15 cellular contexts compared by ENCODE assay signal in the genomic region with DNA sequence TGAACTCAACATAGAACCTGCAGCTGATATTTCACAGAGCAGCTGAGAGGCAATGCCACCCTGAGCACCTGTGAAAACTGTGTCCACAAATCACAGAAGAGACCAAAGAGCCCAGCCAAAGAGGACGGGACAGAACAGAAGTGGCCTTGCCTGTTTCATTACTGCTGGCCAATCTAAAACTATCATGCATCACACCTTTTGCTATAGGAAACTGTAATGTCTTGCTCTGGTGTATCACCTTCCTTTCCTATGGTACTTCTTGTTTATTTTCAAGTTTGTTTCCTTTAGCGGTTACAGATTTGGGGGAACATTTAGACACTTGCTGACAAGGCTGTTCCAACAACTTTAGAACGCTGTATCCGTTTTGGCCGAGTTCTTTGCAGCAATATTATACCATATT.
A peak's percentile ranks its signal among the peaks of the same experiment; 100 is the strongest.
DNase-seq lines count a peak whose midpoint lies in the region; ATAC-seq and TF ChIP-seq lines count a peak whose summit lies in the region.
"Had no signal": no experiment of that assay in that cellular context is flagged by ENCODE, and none has a peak within 500 bp of the region (broad histone marks: within the 10 kb centered on the region; RNA-seq: fewer than 3 reads in every experiment).

No MANE protein-coding gene starts in this region.

- ATAC-seq in CD4-positive, CD25-positive, alpha-beta regulatory T cell (ENCODE audit: low read depth in 2 of 2), result no peak
- no peak for ATAC-seq in activated naive CD8-positive, alpha-beta T cell treated with anti-CD3 and anti-CD28 coated beads, Interleukin-2, amount 50 U/mL, for 24 hours
- peak; percentile 46 to 80 (median 69) for ATAC-seq in natural killer cell
- ATAC-seq in left lobe of liver, result no peak
- ATAC-seq: GM12878, Panc1 had no signal

- no peak overlapping the region for H2AFZ ChIP-seq in SK-N-SH (ENCODE audit: low read depth)

- H3K27me3 ChIP-seq in CD4-positive, CD25-positive, alpha-beta regulatory T cell (ENCODE audit: control insufficient read depth, insufficient read depth, low read length), result no peaks in the 10 kb centered on the region
- no peaks in the 10 kb centered on the region for H3K27me3 ChIP-seq in SK-N-SH (ENCODE audit: insufficient read depth)
- H3K27me3 ChIP-seq: right atrium auricular region had no signal

- CTCF ChIA-PET in SK-N-SH (lab: Yijun Ruan, JAX), result no interaction called here

- no peaks in the 10 kb centered on the region for H3K36me3 ChIP-seq in CD4-positive, CD25-positive, alpha-beta regulatory T cell (ENCODE audit: control insufficient read depth, insufficient read depth, low read length)
- no peaks in the 10 kb centered on the region for H3K36me3 ChIP-seq in SK-N-SH (replicated peaks in 1 of 2; ENCODE audit: control insufficient read depth in 1 of 2, insufficient read depth in 2 of 2, low read length in 1 of 2)
- H3K36me3 ChIP-seq: right atrium auricular region had no signal

- H3F3A ChIP-seq in SK-N-SH (replicated peaks; ENCODE audit: insufficient read depth), result no peaks in the 10 kb centered on the region

- H3K4me1 Mint-ChIP-seq in CD4-positive, CD25-positive, alpha-beta regulatory T cell, result peaks cover 54 to 96% (median 76%) of the 10 kb centered on the region in 4 donors
- peaks cover 63 to 84% (median 66%) of the 10 kb centered on the region in 3 donors for H3K4me1 Mint-ChIP-seq in IgD-negative memory B cell
- H3K4me1 Mint-ChIP-seq in activated naive CD8-positive, alpha-beta T cell treated with anti-CD3 and anti-CD28 coated beads, Interleukin-2, amount 50 U/mL, for 24 hours, result peaks cover 96% of the 10 kb centered on the region
- H3K4me1 Mint-ChIP-seq in natural killer cell, result peaks cover 97 to 98% of the 10 kb centered on the region in 2 donors

- H3K9me2 ChIP-seq in SK-N-SH, result no peaks in the 10 kb centered on the region

- peak overlapping the region; percentile 94 for H3K27ac ChIP-seq in CD4-positive, CD25-positive, alpha-beta regulatory T cell (ENCODE audit: insufficient read depth, low read length, poor library complexity, severe bottlenecking)
- no peak overlapping the region for H3K27ac ChIP-seq in SK-N-SH (ENCODE audit: low read depth in 2 of 2, low read length in 1 of 2)
- H3K27ac ChIP-seq: right atrium auricular region had no signal

- H3K4me1 ChIP-seq in CD4-positive, CD25-positive, alpha-beta regulatory T cell (ENCODE audit: control insufficient read depth, insufficient read depth, low read length, poor library complexity, severe bottlenecking), result peaks cover 80% of the 10 kb centered on the region
- H3K4me1 ChIP-seq in SK-N-SH (ENCODE audit: control insufficient read depth in 1 of 2, insufficient read depth in 2 of 2, low read depth in 1 of 2, low read length in 1 of 2), result peaks cover 0 to 17% of the 10 kb centered on the region in 2 experiments; a peak in 1 of 4 replicates

- peaks cover 17% of the 10 kb centered on the region for H3K36me3 Mint-ChIP-seq in CD4-positive, CD25-positive, alpha-beta regulatory T cell
- H3K36me3 Mint-ChIP-seq in IgD-negative memory B cell (peaks cover 11% of the 10 kb centered on the region), natural killer cell (no peaks in the 10 kb centered on the region)
- peaks cover 26% of the 10 kb centered on the region for H3K36me3 Mint-ChIP-seq in activated naive CD8-positive, alpha-beta T cell treated with anti-CD3 and anti-CD28 coated beads, Interleukin-2, amount 50 U/mL, for 24 hours (ENCODE audit: low read depth)

- TF ChIP-seq CTCF in natural killer cell (IDR thresholded peaks at IDR 0.05) (no peak), SK-N-SH (IDR thresholded peaks at IDR 0.05) (no peak)

- H3K9me3 ChIP-seq in CD4-positive, CD25-positive, alpha-beta regulatory T cell (ENCODE audit: control insufficient read depth in 2 of 2, low read length in 2 of 2), result no peaks in the 10 kb centered on the region
- no peaks in the 10 kb centered on the region for H3K9me3 ChIP-seq in SK-N-SH
- H3K9me3 ChIP-seq: right atrium auricular region had no signal

- no peak overlapping the region for H3K9ac ChIP-seq in SK-N-SH

- TF ChIP-seq EP300 in SK-N-SH (IDR thresholded peaks at IDR 0.05; ENCODE audit: borderline replicate concordance in 1 of 2, low read depth in 1 of 2, low read length in 1 of 2), result no peak

- TF ChIP-seq RAD21 in SK-N-SH (IDR thresholded peaks at IDR 0.05; ENCODE audit: low read length), result no peak

- H3K79me2 ChIP-seq in SK-N-SH (ENCODE audit: insufficient read depth), result peaks cover 43% of the 10 kb centered on the region

- peak overlapping the region; percentile 33 for H3K4me3 ChIP-seq in CD4-positive, CD25-positive, alpha-beta regulatory T cell (ENCODE audit: low read depth, low read length)
- H3K4me3 ChIP-seq in SK-N-SH (ENCODE audit: low read depth in 2 of 2, low read length in 1 of 2), result no peak overlapping the region
- H3K4me3 ChIP-seq: GM12878, right atrium auricular region had no signal

- H3K9me3 Mint-ChIP-seq in CD4-positive, CD25-positive, alpha-beta regulatory T cell, result peaks cover 0 to 4% (median 0%) of the 10 kb centered on the region in 7 donors
- H3K9me3 Mint-ChIP-seq in IgD-negative memory B cell (peaks cover 0 to 6% (median 0%) of the 10 kb centered on the region in 3 donors), natural killer cell (no peaks in the 10 kb centered on the region)
- peaks cover 8% of the 10 kb centered on the region for H3K9me3 Mint-ChIP-seq in activated naive CD8-positive, alpha-beta T cell treated with anti-CD3 and anti-CD28 coated beads, Interleukin-2, amount 50 U/mL, for 24 hours

- no peak for DNase-seq in CD4-positive, CD25-positive, alpha-beta regulatory T cell
- no peak for DNase-seq in activated naive CD8-positive, alpha-beta T cell treated with anti-CD3 and anti-CD28 coated beads, Interleukin-2, amount 50 U/mL, for 24 hours
- DNase-seq in natural killer cell (peak; percentile 47), putamen (ENCODE audit: low spot score) (no peak), left lobe of liver (ENCODE audit: low spot score) (no peak), SK-N-SH (no peak)
- DNase-seq: AML-193, midbrain, NCI-H1436, NCI-H82, nucleus accumbens had no signal

- POLR2A ChIA-PET in SK-N-SH (lab: Yijun Ruan, JAX), result no interaction called here

- peak overlapping the region in 1 of 4 donors; percentile 41 for H3K4me3 Mint-ChIP-seq in CD4-positive, CD25-positive, alpha-beta regulatory T cell
- H3K4me3 Mint-ChIP-seq in IgD-negative memory B cell (peak overlapping the region in 3 of 4 donors; percentile 21 to 65 (median 29)), natural killer cell (peak overlapping the region; percentile 90)
- H3K4me3 Mint-ChIP-seq in activated naive CD8-positive, alpha-beta T cell treated with anti-CD3 and anti-CD28 coated beads, Interleukin-2, amount 50 U/mL, for 24 hours, result peak overlapping the region; percentile 58

- H3K4me2 ChIP-seq in SK-N-SH, result no peak overlapping the region

- intact Hi-C loops in natural killer cell (cut with micrococcal nuclease), result loop anchor here (1.0 to 5.0 kb wide), 5 partner anchors 12 to 62 kb away; no protein-coding TSS in a partner anchor

- H3K27ac Mint-ChIP-seq in CD4-positive, CD25-positive, alpha-beta regulatory T cell, result peak overlapping the region; percentile 26 to 98 (median 88)
- H3K27ac Mint-ChIP-seq in IgD-negative memory B cell (peak overlapping the region; percentile 75 to 98 (median 80)), natural killer cell (peak overlapping the region; percentile 99)
- peak overlapping the region; percentile 95 for H3K27ac Mint-ChIP-seq in activated naive CD8-positive, alpha-beta T cell treated with anti-CD3 and anti-CD28 coated beads, Interleukin-2, amount 50 U/mL, for 24 hours

- H4K20me1 ChIP-seq in SK-N-SH (ENCODE audit: insufficient read depth), result no peaks in the 10 kb centered on the region; the same call in 1 of the 2 replicates

- no peaks in the 10 kb centered on the region for H3K27me3 Mint-ChIP-seq in CD4-positive, CD25-positive, alpha-beta regulatory T cell
- H3K27me3 Mint-ChIP-seq in IgD-negative memory B cell (no peaks in the 10 kb centered on the region), natural killer cell (ENCODE audit: low read depth in 2 of 2) (no peaks in the 10 kb centered on the region)
- no peaks in the 10 kb centered on the region for H3K27me3 Mint-ChIP-seq in activated naive CD8-positive, alpha-beta T cell treated with anti-CD3 and anti-CD28 coated beads, Interleukin-2, amount 50 U/mL, for 24 hours

- WGBS in SK-N-SH (ENCODE audit: low lambda C conversion rate), result 94% methylated on average over 5 of the region's 5 CpGs

TF ChIP-seq in SK-N-SH, 30 proteins besides CTCF, POLR2A, EP300 and RAD21 (continues in another document):
- TF ChIP-seq SIN3A (IDR thresholded peaks at IDR 0.05; ENCODE audit: borderline replicate concordance, low read depth, low read length) (no peak), GATA2 (CRISPR knock-in tag; IDR thresholded peaks at IDR 0.05) (no peak), TCF12 (IDR thresholded peaks at IDR 0.05) (no peak), TEAD4 (IDR thresholded peaks at IDR 0.05; ENCODE audit: borderline replicate concordance, insufficient read depth) (no peak), YY1 (IDR thresholded peaks at IDR 0.05; ENCODE audit: low read depth) (no peak), FOXJ3 (CRISPR knock-in tag; IDR thresholded peaks at IDR 0.05) (no peak), FOSL2 (IDR thresholded peaks at IDR 0.05; ENCODE audit: borderline replicate concordance, low read depth) (no peak), POLR2AphosphoS5 (IDR thresholded peaks at IDR 0.05; ENCODE audit: low read depth, low read length) (no peak), RFX5 (IDR thresholded peaks at IDR 0.05; ENCODE audit: low read length) (no peak), ELF1 (IDR thresholded peaks at IDR 0.05) (no peak), FOXM1 (IDR thresholded peaks at IDR 0.05; ENCODE audit: low read depth) (no peak), JUND (IDR thresholded peaks at IDR 0.05) (no peak), GABPA (IDR thresholded peaks at IDR 0.05; ENCODE audit: low read depth) (no peak), RCOR1 (IDR thresholded peaks at IDR 0.05; ENCODE audit: low read length) (no peak)
- TF ChIP-seq, protein P1, sequence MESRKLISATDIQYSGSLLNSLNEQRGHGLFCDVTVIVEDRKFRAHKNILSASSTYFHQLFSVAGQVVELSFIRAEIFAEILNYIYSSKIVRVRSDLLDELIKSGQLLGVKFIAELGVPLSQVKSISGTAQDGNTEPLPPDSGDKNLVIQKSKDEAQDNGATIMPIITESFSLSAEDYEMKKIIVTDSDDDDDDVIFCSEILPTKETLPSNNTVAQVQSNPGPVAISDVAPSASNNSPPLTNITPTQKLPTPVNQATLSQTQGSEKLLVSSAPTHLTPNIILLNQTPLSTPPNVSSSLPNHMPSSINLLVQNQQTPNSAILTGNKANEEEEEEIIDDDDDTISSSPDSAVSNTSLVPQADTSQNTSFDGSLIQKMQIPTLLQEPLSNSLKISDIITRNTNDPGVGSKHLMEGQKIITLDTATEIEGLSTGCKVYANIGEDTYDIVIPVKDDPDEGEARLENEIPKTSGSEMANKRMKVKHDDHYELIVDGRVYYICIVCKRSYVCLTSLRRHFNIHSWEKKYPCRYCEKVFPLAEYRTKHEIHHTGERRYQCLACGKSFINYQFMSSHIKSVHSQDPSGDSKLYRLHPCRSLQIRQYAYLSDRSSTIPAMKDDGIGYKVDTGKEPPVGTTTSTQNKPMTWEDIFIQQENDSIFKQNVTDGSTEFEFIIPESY (IDR thresholded peaks at IDR 0.05; ENCODE audit: borderline replicate concordance, low read depth), result no peak

Comparison
In these comparisons a context has a peak if more than half of its experiments do, and no peak if none do; other contexts are left out.
1. ATAC-seq: peak in natural killer cell (3 of 3); none in CD4-positive, CD25-positive, alpha-beta regulatory T cell (0 of 2), activated naive CD8-positive, alpha-beta T cell treated with anti-CD3 and anti-CD28 coated beads, Interleukin-2, amount 50 U/mL, for 24 hours (single experiment) and left lobe of liver (single experiment).
2. Peak in every context shown above with its lines, with median percentiles within 50 percentile points of each other: H3K27ac Mint-ChIP-seq.